20 cellular contexts compared by ENCODE assay signal in genomic region chr2:232263295-232263694, GRCh38.
"Had no signal": no experiment of that assay in that cellular context is flagged by ENCODE, and none has a peak within 500 bp of the region (broad histone marks: within the 10 kb centered on the region; RNA-seq: fewer than 3 reads in every experiment).

No MANE protein-coding gene starts in this region.

- H3K27ac ChIP-seq: HL-60, SJSA1, SK-N-MC had no signal

- H3K4me3 ChIP-seq: SJSA1, SK-N-MC had no signal

- DNase-seq: KBM-7, MV-4-11, NCI-H1048, NCI-H1105 treated with DMSO at 0.1 percent for 48 hours, NCI-H1417 treated with DMSO at 0.1 percent for 48 hours, NCI-H146, NCI-H1694 treated with DMSO at 0.1 percent for 48 hours, NCI-H1930, NCI-H2081, NCI-H2107, NCI-H2227 treated with DMSO at 0.1 percent for 48 hours, NCI-H524, NCI-H526 treated with DMSO at 0.1 percent for 48 hours, NCI-H748 treated with DMSO at 0.1 percent for 48 hours, Right ventricle myocardium superior, RPMI8226, SIG-M5 had no signal

- H3K9me3 ChIP-seq: SJSA1 had no signal

- H3K27me3 ChIP-seq: SJSA1 had no signal
